In genomic region chr6:53922571-53922981, GRCh38 we compare ENCODE assay signal across 26 cellular contexts.
A peak's percentile ranks its signal among the peaks of the same experiment; 100 is the strongest.
DNase-seq lines count a peak whose midpoint lies in the region; ATAC-seq and TF ChIP-seq lines count a peak whose summit lies in the region.
"Had no signal": no experiment of that assay in that cellular context is flagged by ENCODE, and none has a peak within 500 bp of the region (broad histone marks: within the 10 kb centered on the region; RNA-seq: fewer than 3 reads in every experiment).

No MANE protein-coding gene starts in this region.

- no TSS peak for BruUV-seq in Caco-2 (replicated peaks; lab: Mats Ljungman, UMichigan)

- TF ChIP-seq CTCF in Caco-2 (IDR thresholded peaks at IDR 0.05; ENCODE audit: insufficient read depth in 1 of 2, low read depth in 1 of 2, low read length in 1 of 2, severe bottlenecking in 1 of 2, unreplicated experiment in 1 of 2): no peak
- no peak for TF ChIP-seq CTCF in neural progenitor cell (IDR thresholded peaks at IDR 0.05)

- H3K27ac ChIP-seq in neural progenitor cell: no peak overlapping the region
- H3K27ac ChIP-seq: HL-60 had no signal

- peaks cover 25% of the 10 kb centered on the region for H3K4me1 Mint-ChIP-seq in Caco-2 (ENCODE audit: low read depth, unreplicated experiment)
- H3K4me1 Mint-ChIP-seq in neural progenitor cell: peaks cover 7% of the 10 kb centered on the region
- H3K4me1 Mint-ChIP-seq: activated CD4-positive, alpha-beta T cell treated with anti-CD3 and anti-CD28 coated beads for 36 hours; memory B cell had no signal

- intact Hi-C loops in Caco-2 (cut with micrococcal nuclease; ENCODE audit: unreplicated experiment): loop anchor here (5.0 kb wide), 2 partner anchors 35 to 130 kb away; no protein-coding TSS in a partner anchor

- H3K36me3 ChIP-seq in Caco-2 (ENCODE audit: control insufficient read depth, insufficient read depth, low read length) (no peaks in the 10 kb centered on the region; the same call in 1 of the 2 replicates), neural progenitor cell (no peaks in the 10 kb centered on the region)

- H3K4me2 ChIP-seq in neural progenitor cell: no peak overlapping the region

- peaks cover 72% of the 10 kb centered on the region for H3K36me3 Mint-ChIP-seq in Caco-2 (ENCODE audit: insufficient read depth, unreplicated experiment)
- peaks cover 13% of the 10 kb centered on the region for H3K36me3 Mint-ChIP-seq in neural progenitor cell
- H3K36me3 Mint-ChIP-seq: natural killer cell treated with Interleukin-12 subunit alpha and Interleukin-12 subunit beta and Interleukin-15 and Interleukin-18, amount 100 ng/mL, for 72 hours had no signal

- H4K20me1 ChIP-seq in neural progenitor cell (ENCODE audit: low read depth): no peaks in the 10 kb centered on the region

- H3K9me3 Mint-ChIP-seq in Caco-2 (ENCODE audit: unreplicated experiment): no peaks in the 10 kb centered on the region
- no peaks in the 10 kb centered on the region for H3K9me3 Mint-ChIP-seq in neural progenitor cell
- H3K9me3 Mint-ChIP-seq: CD14-positive monocyte; memory B cell; natural killer cell treated with Interleukin-12 subunit alpha and Interleukin-12 subunit beta and Interleukin-15 and Interleukin-18, amount 100 ng/mL, for 72 hours had no signal

- H3K27me3 ChIP-seq in Caco-2 (replicated peaks; ENCODE audit: control insufficient read depth, insufficient read depth, low read length) (no peaks in the 10 kb centered on the region), neural progenitor cell (no peaks in the 10 kb centered on the region)

- CTCF ChIA-PET in Caco-2 (lab: Charles Lee): no interaction called here

- H3K9ac ChIP-seq in neural progenitor cell: no peak overlapping the region

- DNase-seq in Caco-2 (peak; percentile 59 to 61), amniotic epithelial cell (ENCODE audit: low read depth) (peak; percentile 78), iPS-NIHi11 (ENCODE audit: low spot score) (peak; percentile 23), neural progenitor cell (ENCODE audit: low spot score) (peak; percentile 5)
- no peak for DNase-seq in activated CD4-positive, alpha-beta T cell treated with anti-CD3 and anti-CD28 coated beads for 4 hours
- DNase-seq: activated CD4-positive, alpha-beta T cell treated with anti-CD3 and anti-CD28 coated beads for 36 hours; activated gamma-delta T cell; amniotic stem cell; DMS53; effector memory CD4-positive, alpha-beta T cell; glutamatergic neuron; KG1; NCI-H1048; NCI-H2029 treated with DMSO at 0.1 percent for 48 hours; RPMI8226; stimulated activated CD4-positive, alpha-beta T cell treated with anti-CD3 and anti-CD28 coated beads, Interleukin-12 subunit alpha, Interleukin-12 subunit beta, amount 100 ng/mL, for 4 hours; stimulated activated CD8-positive, alpha-beta memory T cell treated with anti-CD3 and anti-CD28 coated beads, Interleukin-4, amount 100 ng/mL, for 48 hours; substantia nigra; T1000 had no signal

- no peaks in the 10 kb centered on the region for H3K79me2 ChIP-seq in neural progenitor cell (ENCODE audit: low read depth)

- H3K4me3 Mint-ChIP-seq in Caco-2 (ENCODE audit: unreplicated experiment): peak overlapping the region; percentile 58
- H3K4me3 Mint-ChIP-seq in neural progenitor cell: no peak overlapping the region
- H3K4me3 Mint-ChIP-seq: activated CD4-positive, alpha-beta T cell treated with anti-CD3 and anti-CD28 coated beads for 36 hours; CD14-positive monocyte; memory B cell; natural killer cell treated with Interleukin-12 subunit alpha and Interleukin-12 subunit beta and Interleukin-15 and Interleukin-18, amount 100 ng/mL, for 72 hours had no signal

- no peaks in the 10 kb centered on the region for H3F3A ChIP-seq in neural progenitor cell (ENCODE audit: low read depth)

- H3K27me3 Mint-ChIP-seq in Caco-2 (ENCODE audit: insufficient read depth, unreplicated experiment) (no peaks in the 10 kb centered on the region), neural progenitor cell (ENCODE audit: insufficient read depth, low read depth) (no peaks in the 10 kb centered on the region)
- H3K27me3 Mint-ChIP-seq: activated CD4-positive, alpha-beta T cell treated with anti-CD3 and anti-CD28 coated beads for 36 hours; memory B cell; natural killer cell treated with Interleukin-12 subunit alpha and Interleukin-12 subunit beta and Interleukin-15 and Interleukin-18, amount 100 ng/mL, for 72 hours had no signal

- ATAC-seq in GM19397 (IDR thresholded peaks at IDR 0.05; ENCODE audit: unreplicated experiment): no peak
- ATAC-seq in HG03159 (IDR thresholded peaks at IDR 0.05; ENCODE audit: unreplicated experiment): no peak
- ATAC-seq in GM21786 (IDR thresholded peaks at IDR 0.05; ENCODE audit: unreplicated experiment): no peak
- ATAC-seq: activated CD4-positive, alpha-beta T cell treated with anti-CD3 and anti-CD28 coated beads for 36 hours; natural killer cell treated with Interleukin-12 subunit alpha and Interleukin-12 subunit beta and Interleukin-15 and Interleukin-18, amount 100 ng/mL, for 72 hours had no signal

- H3K27ac Mint-ChIP-seq in Caco-2 (ENCODE audit: unreplicated experiment): peak overlapping the region; percentile 91
- no peak overlapping the region for H3K27ac Mint-ChIP-seq in neural progenitor cell
- H3K27ac Mint-ChIP-seq: activated CD4-positive, alpha-beta T cell treated with anti-CD3 and anti-CD28 coated beads for 36 hours; CD14-positive monocyte; memory B cell; natural killer cell treated with Interleukin-12 subunit alpha and Interleukin-12 subunit beta and Interleukin-15 and Interleukin-18, amount 100 ng/mL, for 72 hours had no signal

- H3K9me3 ChIP-seq in Caco-2: no peaks in the 10 kb centered on the region
- no peaks in the 10 kb centered on the region for H3K9me3 ChIP-seq in neural progenitor cell (ENCODE audit: low read depth)

- H3K4me1 ChIP-seq in Caco-2 (peaks cover 35% of the 10 kb centered on the region), neural progenitor cell (no peaks in the 10 kb centered on the region)

- H3K4me3 ChIP-seq in Caco-2 (ENCODE audit: low read depth, low read length): no peak overlapping the region
- no peak overlapping the region for H3K4me3 ChIP-seq in neural progenitor cell

- POLR2A ChIA-PET in Caco-2 (lab: Charles Lee): no interaction called here

- no peak overlapping the region for H2AFZ ChIP-seq in neural progenitor cell (replicated peaks)

Comparison
In these comparisons a context has a peak if more than half of its experiments do, and no peak if none do; other contexts are left out.
1. DNase-seq: peak in Caco-2 (2 of 2), amniotic epithelial cell (single experiment), iPS-NIHi11 (single experiment) and neural progenitor cell (single experiment); none in activated CD4-positive, alpha-beta T cell treated with anti-CD3 and anti-CD28 coated beads for 4 hours (0 of 2).